Comparison of ENCODE assay signal across 1 cellular context in the genomic region with DNA sequence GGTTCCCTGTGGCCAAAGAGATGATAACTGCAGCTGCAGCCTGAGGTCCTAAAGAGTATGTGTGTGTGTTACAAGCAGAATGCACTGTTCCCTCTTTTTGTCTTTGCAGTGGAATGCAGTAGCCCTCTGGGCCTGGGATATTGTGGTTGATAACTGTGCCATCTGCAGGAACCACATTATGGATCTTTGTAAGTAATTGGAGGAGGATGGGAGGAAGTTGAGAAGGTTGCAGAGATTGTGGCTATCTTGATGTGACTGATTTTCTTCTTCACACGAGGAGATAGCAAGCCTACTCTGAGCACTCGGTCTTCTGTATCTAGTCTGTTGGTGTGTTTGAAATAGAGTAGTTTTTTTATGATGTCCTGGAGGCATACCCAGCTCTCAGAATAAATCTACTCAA.
TF ChIP-seq lines count a peak whose summit lies in the region.

No MANE protein-coding gene starts in this region.

TF ChIP-seq in GM12878, 131 proteins besides CTCF, POLR2A, EP300 and RAD21 (continued from another document):
- TF ChIP-seq, protein P1, sequence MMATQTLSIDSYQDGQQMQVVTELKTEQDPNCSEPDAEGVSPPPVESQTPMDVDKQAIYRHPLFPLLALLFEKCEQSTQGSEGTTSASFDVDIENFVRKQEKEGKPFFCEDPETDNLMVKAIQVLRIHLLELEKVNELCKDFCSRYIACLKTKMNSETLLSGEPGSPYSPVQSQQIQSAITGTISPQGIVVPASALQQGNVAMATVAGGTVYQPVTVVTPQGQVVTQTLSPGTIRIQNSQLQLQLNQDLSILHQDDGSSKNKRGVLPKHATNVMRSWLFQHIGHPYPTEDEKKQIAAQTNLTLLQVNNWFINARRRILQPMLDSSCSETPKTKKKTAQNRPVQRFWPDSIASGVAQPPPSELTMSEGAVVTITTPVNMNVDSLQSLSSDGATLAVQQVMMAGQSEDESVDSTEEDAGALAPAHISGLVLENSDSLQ (IDR thresholded peaks at IDR 0.05) = no peak
- no peak for TF ChIP-seq EED (IDR thresholded peaks at IDR 0.05; ENCODE audit: low read depth)
- TF ChIP-seq RB1 (IDR thresholded peaks at IDR 0.05; ENCODE audit: borderline replicate concordance) = no peak
- no peak for TF ChIP-seq NFYA (IDR thresholded peaks at IDR 0.05; ENCODE audit: borderline replicate concordance, low read depth, low read length)
- no peak for TF ChIP-seq SIX5 (IDR thresholded peaks at IDR 0.05; ENCODE audit: low read depth, low read length, severe bottlenecking)
- TF ChIP-seq YY1 (IDR thresholded peaks at IDR 0.05; ENCODE audit: low read depth, low read length) = no peak
- no peak for TF ChIP-seq SUPT20H (IDR thresholded peaks at IDR 0.05; ENCODE audit: borderline replicate concordance, control insufficient read depth, low read depth, low read length)
- TF ChIP-seq, protein P2, sequence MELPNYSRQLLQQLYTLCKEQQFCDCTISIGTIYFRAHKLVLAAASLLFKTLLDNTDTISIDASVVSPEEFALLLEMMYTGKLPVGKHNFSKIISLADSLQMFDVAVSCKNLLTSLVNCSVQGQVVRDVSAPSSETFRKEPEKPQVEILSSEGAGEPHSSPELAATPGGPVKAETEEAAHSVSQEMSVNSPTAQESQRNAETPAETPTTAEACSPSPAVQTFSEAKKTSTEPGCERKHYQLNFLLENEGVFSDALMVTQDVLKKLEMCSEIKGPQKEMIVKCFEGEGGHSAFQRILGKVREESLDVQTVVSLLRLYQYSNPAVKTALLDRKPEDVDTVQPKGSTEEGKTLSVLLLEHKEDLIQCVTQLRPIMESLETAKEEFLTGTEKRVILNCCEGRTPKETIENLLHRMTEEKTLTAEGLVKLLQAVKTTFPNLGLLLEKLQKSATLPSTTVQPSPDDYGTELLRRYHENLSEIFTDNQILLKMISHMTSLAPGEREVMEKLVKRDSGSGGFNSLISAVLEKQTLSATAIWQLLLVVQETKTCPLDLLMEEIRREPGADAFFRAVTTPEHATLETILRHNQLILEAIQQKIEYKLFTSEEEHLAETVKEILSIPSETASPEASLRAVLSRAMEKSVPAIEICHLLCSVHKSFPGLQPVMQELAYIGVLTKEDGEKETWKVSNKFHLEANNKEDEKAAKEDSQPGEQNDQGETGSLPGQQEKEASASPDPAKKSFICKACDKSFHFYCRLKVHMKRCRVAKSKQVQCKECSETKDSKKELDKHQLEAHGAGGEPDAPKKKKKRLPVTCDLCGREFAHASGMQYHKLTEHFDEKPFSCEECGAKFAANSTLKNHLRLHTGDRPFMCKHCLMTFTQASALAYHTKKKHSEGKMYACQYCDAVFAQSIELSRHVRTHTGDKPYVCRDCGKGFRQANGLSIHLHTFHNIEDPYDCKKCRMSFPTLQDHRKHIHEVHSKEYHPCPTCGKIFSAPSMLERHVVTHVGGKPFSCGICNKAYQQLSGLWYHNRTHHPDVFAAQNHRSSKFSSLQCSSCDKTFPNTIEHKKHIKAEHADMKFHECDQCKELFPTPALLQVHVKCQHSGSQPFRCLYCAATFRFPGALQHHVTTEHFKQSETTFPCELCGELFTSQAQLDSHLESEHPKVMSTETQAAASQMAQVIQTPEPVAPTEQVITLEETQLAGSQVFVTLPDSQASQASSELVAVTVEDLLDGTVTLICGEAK (IDR thresholded peaks at IDR 0.05; ENCODE audit: borderline replicate concordance) = no peak
- no peak for TF ChIP-seq LARP7 (IDR thresholded peaks at IDR 0.05)
